ENCODE assay signal across 6 cellular contexts in the genomic region with DNA sequence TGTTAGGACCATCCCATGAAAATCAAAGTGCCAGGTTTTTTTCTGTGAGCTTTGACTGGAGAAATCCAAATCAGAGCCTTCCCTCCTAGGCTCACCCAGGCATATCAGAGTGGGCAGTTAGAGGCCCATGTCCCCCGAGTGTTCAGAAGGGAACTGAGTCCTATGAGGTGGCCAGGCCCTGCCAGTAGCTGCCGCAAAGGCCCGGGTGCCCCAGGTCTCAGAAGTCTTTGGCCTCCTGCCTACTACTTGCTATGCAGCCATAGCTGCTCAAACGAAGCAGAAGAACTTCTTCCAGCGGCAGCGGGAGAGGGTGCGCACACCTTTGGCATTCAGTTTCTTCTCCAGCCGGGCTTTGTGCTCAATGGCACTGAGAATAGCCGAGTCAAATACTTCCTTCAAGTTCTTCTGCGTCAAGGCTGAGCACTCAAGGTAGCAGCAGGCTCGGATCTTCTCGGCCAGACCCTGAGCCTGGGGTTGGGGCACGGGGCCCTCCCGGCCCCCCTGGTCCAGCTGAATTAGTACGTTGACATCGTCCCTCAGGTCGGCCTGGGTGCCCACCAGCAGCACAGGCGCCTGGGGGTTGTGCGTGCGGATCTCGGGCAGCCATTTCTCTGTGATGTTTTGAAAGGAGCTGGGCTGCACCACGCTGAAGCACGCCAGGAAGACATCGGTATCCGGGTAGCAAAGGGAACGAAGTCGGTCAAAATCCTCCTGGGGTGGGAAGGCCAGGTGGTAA. TPM values are rescaled to one million over a fixed set of nuclear protein-coding genes. Genes with fewer than 3 reads are reported as not detected.
DNase-seq lines count a peak whose midpoint lies in the region; TF ChIP-seq lines count a peak whose summit lies in the region.

No MANE protein-coding gene starts in this region.

- peak overlapping the region; percentile 69 for H3K4me3 ChIP-seq in coronary artery
- peak overlapping the region; percentile 54 to 70 (median 62) for H3K4me3 ChIP-seq in skin epidermis
- no peak overlapping the region for H3K4me3 ChIP-seq in SJCRH30

- H3K9me3 Mint-ChIP-seq in T-helper 2 cell treated with Interferon-gamma antibody and Interleukin-4, amounts not matched to agents 5 μg/mL and 100 μg/mL, for 36 hours: no peaks in the 10 kb centered on the region

- H3K9me3 ChIP-seq in SJCRH30 (replicated peaks): no peaks in the 10 kb centered on the region

- H3K27me3 ChIP-seq in SJCRH30: no peaks in the 10 kb centered on the region

- no peaks in the 10 kb centered on the region for H3K36me3 Mint-ChIP-seq in T-helper 2 cell treated with Interferon-gamma antibody and Interleukin-4, amounts not matched to agents 5 μg/mL and 100 μg/mL, for 36 hours (ENCODE audit: low read depth)

- peaks cover 18% of the 10 kb centered on the region for H3K27me3 Mint-ChIP-seq in T-helper 2 cell treated with Interferon-gamma antibody and Interleukin-4, amounts not matched to agents 5 μg/mL and 100 μg/mL, for 36 hours (ENCODE audit: low read depth)

- H3K27ac ChIP-seq in coronary artery (no peak overlapping the region), skin epidermis (peak overlapping the region in 18 of 21 experiments; percentile 44 to 88 (median 81)), SJCRH30 (no peak overlapping the region)

- peak overlapping the region; percentile 74 for H3K4me3 Mint-ChIP-seq in T-helper 2 cell treated with Interferon-gamma antibody and Interleukin-4, amounts not matched to agents 5 μg/mL and 100 μg/mL, for 36 hours

- no peak for TF ChIP-seq CTCF in coronary artery (IDR thresholded peaks at IDR 0.05)

- no peak overlapping the region for H3K27ac Mint-ChIP-seq in T-helper 2 cell treated with Interferon-gamma antibody and Interleukin-4, amounts not matched to agents 5 μg/mL and 100 μg/mL, for 36 hours

- H3K4me1 ChIP-seq in SJCRH30: no peaks in the 10 kb centered on the region

- no peak for DNase-seq in T-helper 2 cell treated with Interferon-gamma antibody and Interleukin-4, amounts not matched to agents 5 μg/mL and 100 μg/mL, for 36 hours (ENCODE audit: low spot score)
- DNase-seq in T-helper 2 cell (no peak), coronary artery (ENCODE audit: low spot score) (no peak), SJCRH30 (no peak), NOMO-1 treated with DMSO at 0.1 percent for 48 hours (lab: John Stamatoyannopoulos, UW; ENCODE audit: unreplicated experiment) (no peak)

- H3K36me3 ChIP-seq in SJCRH30: no peaks in the 10 kb centered on the region

- H3K4me1 Mint-ChIP-seq in T-helper 2 cell treated with Interferon-gamma antibody and Interleukin-4, amounts not matched to agents 5 μg/mL and 100 μg/mL, for 36 hours (ENCODE audit: low read depth): peaks cover 6% of the 10 kb centered on the region

RNA-seq across cellular contexts. Expression of a gene that starts 1.1 kb away (rescaled TPM):
- 0.61 and 0.84 TPM in 2 replicates for total RNA-seq in SJCRH30 (2014; rRNA removed; shearing (Covaris generic))

RNA-seq across cellular contexts. Expression of a gene that starts 21.3 kb away (rescaled TPM):
- 16.6 and 17.3 TPM in 2 replicates for total RNA-seq in SJCRH30 (2014; rRNA removed; shearing (Covaris generic))

RNA-seq across cellular contexts. Expression of a gene that starts 29.1 kb away (rescaled TPM):
- not detected in 2 replicates for total RNA-seq in SJCRH30 (2014; rRNA removed; shearing (Covaris generic))

RNA-seq across cellular contexts. Expression of a gene that starts 44.5 kb away (rescaled TPM):
- total RNA-seq in SJCRH30 (2014; rRNA removed; shearing (Covaris generic)): not detected in 2 replicates

RNA-seq across cellular contexts. Expression of a gene that starts 56.2 kb away (rescaled TPM):
- 0.43 and 0.48 TPM in 2 replicates for total RNA-seq in SJCRH30 (2014; rRNA removed; shearing (Covaris generic))

Comparison
In these comparisons a context has a peak if more than half of its experiments do, and no peak if none do; other contexts are left out.
1. H3K27ac ChIP-seq: peak in skin epidermis (18 of 21); none in coronary artery (0 of 2) and SJCRH30 (single experiment).